In the genomic region with DNA sequence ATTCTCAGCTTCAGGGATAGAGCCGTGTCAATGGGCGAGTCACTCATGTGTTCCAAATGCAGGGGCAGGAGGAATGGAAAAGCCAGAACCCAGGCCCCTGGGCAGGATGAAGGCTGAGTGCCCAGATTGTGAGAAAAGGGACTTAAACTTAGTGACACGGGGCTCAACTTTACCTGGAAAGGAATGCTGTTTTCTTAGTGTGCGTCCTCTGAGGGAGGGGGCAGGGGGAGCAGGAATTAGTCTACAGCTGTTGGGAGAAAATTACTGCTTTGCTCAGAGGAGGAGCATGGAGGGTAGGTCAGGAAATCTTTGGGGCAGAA, we compare ENCODE assay signal across 30 cellular contexts. TPM values are rescaled to one million over a fixed set of nuclear protein-coding genes. Genes with fewer than 3 reads are reported as not detected.
"Had no signal": no experiment of that assay in that cellular context is flagged by ENCODE, and none has a peak within 500 bp of the region (broad histone marks: within the 10 kb centered on the region; RNA-seq: fewer than 3 reads in every experiment).

No MANE protein-coding gene starts in this region.

- H3K9me3 ChIP-seq: breast epithelium, esophagus muscularis mucosa, heart right ventricle, left lung, mucosa of descending colon, sigmoid colon, transverse colon had no signal

- H3K36me3 Mint-ChIP-seq: naive B cell had no signal

- H3K4me3 ChIP-seq: breast epithelium, esophagus muscularis mucosa, heart right ventricle, left lung, lung, mucosa of descending colon, sigmoid colon, smooth muscle cell, transverse colon had no signal

- H3K4me3 Mint-ChIP-seq: naive B cell; nephron progenitor cell; T-helper 1 cell treated with Interleukin-12 subunit alpha and Interleukin-12 subunit beta and Interleukin-4 antibody, amounts not matched to agents 30 μg/mL and 1 μg/mL, for 36 hours had no signal

- DNase-seq: activated CD4-positive, alpha-beta T cell treated with anti-CD3 and anti-CD28 coated beads for 48 hours; activated CD4-positive, alpha-beta T cell treated with anti-CD3 and anti-CD28 coated beads, Interleukin-2, amount 50 U/mL, for 48 hours; activated CD8-positive, alpha-beta memory T cell treated with anti-CD3 and anti-CD28 coated beads for 24 hours; activated gamma-delta T cell; activated naive CD4-positive, alpha-beta T cell treated with anti-CD3 and anti-CD28 coated beads, Interleukin-2, amount 50 U/mL, for 16 hours; amniotic stem cell; central memory CD4-positive, alpha-beta T cell; dermis blood vessel endothelial cell; effector CD4-positive, alpha-beta T cell; foreskin melanocyte; heart right ventricle; mucosa of descending colon; naive B cell; nephron progenitor cell; occipital lobe; stimulated activated CD4-positive, alpha-beta T cell treated with anti-CD3 and anti-CD28 coated beads, Interleukin-2, amount 100 ng/mL, for 48 hours; stimulated activated naive CD4-positive, alpha-beta T cell treated with Interleukin-2 at 50 U/mL for 16 hours; SW 1271; T-helper 9 cell; transverse colon; WERI-Rb-1 had no signal

- H3K4me1 ChIP-seq: breast epithelium, esophagus muscularis mucosa, heart right ventricle, left lung, sigmoid colon, transverse colon had no signal

- H3K27me3 ChIP-seq: sigmoid colon had no signal

- H3K27ac Mint-ChIP-seq: T-helper 1 cell treated with Interleukin-12 subunit alpha and Interleukin-12 subunit beta and Interleukin-4 antibody, amounts not matched to agents 30 μg/mL and 1 μg/mL, for 36 hours had no signal

- H3K9me3 Mint-ChIP-seq: naive B cell; nephron progenitor cell; T-helper 1 cell treated with Interleukin-12 subunit alpha and Interleukin-12 subunit beta and Interleukin-4 antibody, amounts not matched to agents 30 μg/mL and 1 μg/mL, for 36 hours had no signal

- H3K36me3 ChIP-seq: breast epithelium, esophagus muscularis mucosa, sigmoid colon, transverse colon, WERI-Rb-1 had no signal

- ATAC-seq: activated CD4-positive, CD25-positive, alpha-beta regulatory T cell treated with anti-CD3 and anti-CD28 coated beads, Interleukin-2, amount 50 U/mL, for 24 hours; heart right ventricle; left lung; mucosa of descending colon had no signal

RNA-seq across cellular contexts. Expression of a gene that starts 14.6 kb away (rescaled TPM):
- total RNA-seq: dermis blood vessel endothelial cell, glomerular endothelial cell, smooth muscle cell had no signal
- polyA plus RNA-seq: smooth muscle cell had no signal
